Comparison of ENCODE assay signal across 16 cellular contexts in genomic region chr21:43736224-43736883, GRCh38. TPM values are rescaled to one million over a fixed set of nuclear protein-coding genes. Genes with fewer than 3 reads are reported as not detected.
A peak's percentile ranks its signal among the peaks of the same experiment; 100 is the strongest.
DNase-seq lines count a peak whose midpoint lies in the region; TF ChIP-seq lines count a peak whose summit lies in the region.
"Had no signal": no experiment of that assay in that cellular context is flagged by ENCODE, and none has a peak within 500 bp of the region (broad histone marks: within the 10 kb centered on the region; RNA-seq: fewer than 3 reads in every experiment).

No MANE protein-coding gene starts in this region.

- TF ChIP-seq EP300 in sigmoid colon (IDR thresholded peaks at IDR 0.05), result no peak

- H3K36me3 ChIP-seq in sigmoid colon, result peaks cover 0 to 20% (median 0%) of the 10 kb centered on the region in 4 donors
- H3K36me3 ChIP-seq: colonic mucosa, gastrocnemius medialis had no signal

- H3K9me3 ChIP-seq in sigmoid colon, result no peaks in the 10 kb centered on the region
- H3K9me3 ChIP-seq: colonic mucosa, gastrocnemius medialis, lower lobe of right lung had no signal

- TF ChIP-seq POLR2A in sigmoid colon (IDR thresholded peaks at IDR 0.05), result no peak

- H3K4me1 Mint-ChIP-seq in immature natural killer cell, result peaks cover 16 to 26% of the 10 kb centered on the region in 2 donors

- H3K9me3 Mint-ChIP-seq in immature natural killer cell, result peaks cover 0 to 2% (median 0%) of the 10 kb centered on the region in 6 donors

- no peaks in the 10 kb centered on the region for H3K36me3 Mint-ChIP-seq in immature natural killer cell

- no peak overlapping the region for H3K4me3 ChIP-seq in choroid plexus epithelial cell (ENCODE audit: low read depth, low read length)
- no peak overlapping the region for H3K4me3 ChIP-seq in sigmoid colon
- H3K4me3 ChIP-seq: colonic mucosa, gastrocnemius medialis, lower lobe of right lung had no signal

- no peak for TF ChIP-seq CTCF in choroid plexus epithelial cell (conservative IDR thresholded peaks at IDR 0.05; ENCODE audit: low read depth, low read length)
- no peak for TF ChIP-seq CTCF in sigmoid colon (IDR thresholded peaks at IDR 0.05)

- 93 to 94% methylated on average over 25 of the region's 25 CpGs for WGBS in sigmoid colon, 2 donors

- peaks cover 2 to 15% (median 3%) of the 10 kb centered on the region in 3 donors for H3K27me3 Mint-ChIP-seq in immature natural killer cell (ENCODE audit: low read depth in 3 of 3)

- H3K27ac ChIP-seq in sigmoid colon, result no peak overlapping the region
- H3K27ac ChIP-seq: colonic mucosa, epithelial cell of prostate, gastrocnemius medialis, KMS-11 had no signal

- H3K4me1 ChIP-seq in sigmoid colon, result peaks cover 0 to 20% (median 11%) of the 10 kb centered on the region in 4 donors

- DNase-seq in NCI-H226 (peak; percentile 40), choroid plexus epithelial cell (ENCODE audit: low read depth) (peak; percentile 17), sigmoid colon (peak; percentile 60), NCI-H345 treated with DMSO at 0.1 percent for 48 hours (lab: John Stamatoyannopoulos, UW; ENCODE audit: unreplicated experiment) (no peak), immature natural killer cell (no peak)
- DNase-seq: colonic mucosa, DMS79, gastrocnemius medialis, H7, lower lobe of right lung, NCI-H1417 treated with DMSO at 0.1 percent for 48 hours, NCI-H2227 treated with DMSO at 0.1 percent for 48 hours, T-helper 1 cell, trophoblast cell had no signal

- H3K27ac Mint-ChIP-seq in immature natural killer cell, result no peak overlapping the region

- H3K4me3 Mint-ChIP-seq in immature natural killer cell, result no peak overlapping the region

- intact Hi-C loops in sigmoid colon (cut with DNase I), result no loop called here

- H3K27me3 ChIP-seq in sigmoid colon, result no peaks in the 10 kb centered on the region
- H3K27me3 ChIP-seq: colonic mucosa, gastrocnemius medialis had no signal

RNA-seq across cellular contexts. Expression of gene PDXK, which starts 17.4 kb away (rescaled TPM):
- 10 to 100 TPM; 22.1 to 26.0 (median 23.9) TPM for total RNA-seq in sigmoid colon
- 10 to 100 TPM; 43.8 to 88.5 (median 51.3) TPM for polyA plus RNA-seq in sigmoid colon
- 10 to 100 TPM; 47.1 to 55.2 (median 50.9) TPM for polyA plus RNA-seq in immature natural killer cell

RNA-seq across cellular contexts. Expression of gene CSTB, which starts 39.8 kb away (rescaled TPM):
- 1 to 10 TPM; 7.1 to 9.7 (median 7.8) TPM for total RNA-seq in sigmoid colon
- polyA plus RNA-seq in sigmoid colon (100 to 1,000 TPM in 2 of 3 donors, 10 to 100 TPM in 1; 76.0 to 167 (median 101) TPM), immature natural killer cell (10 to 100 TPM; 37.9 to 63.0 (median 52.2) TPM)

RNA-seq across cellular contexts. Expression of gene RRP1, which starts 53.0 kb away (rescaled TPM):
- total RNA-seq in sigmoid colon, result 10 to 100 TPM; 10.3 to 16.1 (median 11.8) TPM
- polyA plus RNA-seq in sigmoid colon (10 to 100 TPM in 1 of 3 donors, 1 to 10 TPM in 2; 3.9 to 16.2 (median 5.4) TPM), immature natural killer cell (10 to 100 TPM in 2 of 3 donors, 1 to 10 TPM in 1; 6.0 to 16.3 (median 11.6) TPM)

Comparison
In these comparisons a context has a peak if more than half of its experiments do, and no peak if none do; other contexts are left out.
1. DNase-seq: peak in NCI-H226 (single experiment), choroid plexus epithelial cell (single experiment) and sigmoid colon (single experiment); none in NCI-H345 treated with DMSO at 0.1 percent for 48 hours (single experiment) and immature natural killer cell (0 of 3).